In genomic region chr12:123989753-123990152, GRCh38 we compare ENCODE assay signal across 20 cellular contexts. TPM values are rescaled to one million over a fixed set of nuclear protein-coding genes. Genes with fewer than 3 reads are reported as not detected.
A peak's percentile ranks its signal among the peaks of the same experiment; 100 is the strongest.
DNase-seq lines count a peak whose midpoint lies in the region; ATAC-seq and TF ChIP-seq lines count a peak whose summit lies in the region.
"Had no signal": no experiment of that assay in that cellular context is flagged by ENCODE, and none has a peak within 500 bp of the region (broad histone marks: within the 10 kb centered on the region; RNA-seq: fewer than 3 reads in every experiment).

No MANE protein-coding gene starts in this region.

- intact Hi-C loops in Caco-2 (cut with micrococcal nuclease; ENCODE audit: unreplicated experiment) = no loop called here
- intact Hi-C loops in left ventricle myocardium inferior (cut with micrococcal nuclease) = loop anchor here (10.0 kb wide), 1 partner anchor 85 kb away; no protein-coding TSS in a partner anchor

- peaks cover 5% of the 10 kb centered on the region; the same call in 1 of the 2 replicates for H3K36me3 ChIP-seq in Caco-2 (ENCODE audit: control insufficient read depth, insufficient read depth, low read length)
- H3K36me3 ChIP-seq in left ventricle myocardium inferior = peaks cover 25% of the 10 kb centered on the region

- peaks cover 23% of the 10 kb centered on the region for H3K4me1 Mint-ChIP-seq in activated T-cell treated with anti-CD3 and anti-CD28 coated beads, Interleukin-2, amount 50 U/mL, for 72 hours (ENCODE audit: low read depth)
- H3K4me1 Mint-ChIP-seq in Caco-2 (ENCODE audit: low read depth, unreplicated experiment) (peaks cover 25% of the 10 kb centered on the region), nephron progenitor cell (peaks cover 53% of the 10 kb centered on the region)

- no peak for TF ChIP-seq CTCF in Caco-2 (IDR thresholded peaks at IDR 0.05; ENCODE audit: insufficient read depth in 1 of 2, low read depth in 1 of 2, low read length in 1 of 2, severe bottlenecking in 1 of 2, unreplicated experiment in 1 of 2)
- TF ChIP-seq CTCF in left ventricle myocardium inferior (IDR thresholded peaks at IDR 0.05; ENCODE audit: borderline replicate concordance) = no peak
- TF ChIP-seq CTCF in nephron progenitor cell (IDR thresholded peaks at IDR 0.05) = no peak

- H3K4me3 Mint-ChIP-seq in activated T-cell treated with anti-CD3 and anti-CD28 coated beads, Interleukin-2, amount 50 U/mL, for 72 hours = no peak overlapping the region
- H3K4me3 Mint-ChIP-seq in Caco-2 (ENCODE audit: unreplicated experiment) = no peak overlapping the region
- no peak overlapping the region for H3K4me3 Mint-ChIP-seq in nephron progenitor cell
- H3K4me3 Mint-ChIP-seq: CD4-positive, alpha-beta memory T cell; GM23338 had no signal

- no peak for DNase-seq in activated T-cell treated with anti-CD3 and anti-CD28 coated beads, Interleukin-2, amount 50 U/mL, for 72 hours
- DNase-seq in activated T-cell treated with anti-CD3 and anti-CD28 coated beads for 4 hours (no peak), Caco-2 (no peak), left ventricle myocardium inferior (no peak), nephron progenitor cell (no peak), NCI-H187 (lab: John Stamatoyannopoulos, UW) (no peak)
- DNase-seq in activated effector memory CD4-positive, alpha-beta T cell treated with anti-CD3 and anti-CD28 coated beads, Interleukin-2, amount 50 U/mL, for 16 hours = no peak
- DNase-seq: 8988T; CD4-positive, alpha-beta memory T cell; DMS53; NCI-H1694 treated with DMSO at 0.1 percent for 48 hours; NCI-H2227 treated with DMSO at 0.1 percent for 48 hours; NCI-H524 treated with DMSO at 0.1 percent for 48 hours; PC-9 had no signal

- peak overlapping the region; percentile 72 for H3K27ac ChIP-seq in left ventricle myocardium inferior (replicated peaks)
- H3K27ac ChIP-seq: SJSA1 had no signal

- H3K27me3 ChIP-seq in Caco-2 (replicated peaks; ENCODE audit: control insufficient read depth, insufficient read depth, low read length) (no peaks in the 10 kb centered on the region), left ventricle myocardium inferior (ENCODE audit: low read depth) (no peaks in the 10 kb centered on the region)
- H3K27me3 ChIP-seq: SJSA1 had no signal

- no peak for ATAC-seq in activated T-cell treated with anti-CD3 and anti-CD28 coated beads, Interleukin-2, amount 50 U/mL, for 72 hours (replicated peaks in 1 of 2)
- ATAC-seq in HG03097 (IDR thresholded peaks at IDR 0.05; ENCODE audit: low FRiP score, unreplicated experiment) = no peak
- ATAC-seq: GM12878, GM23338, HCT116 had no signal

- H3K27ac Mint-ChIP-seq in activated T-cell treated with anti-CD3 and anti-CD28 coated beads, Interleukin-2, amount 50 U/mL, for 72 hours = peak overlapping the region; percentile 11
- H3K27ac Mint-ChIP-seq in Caco-2 (ENCODE audit: unreplicated experiment) = peak overlapping the region; percentile 82
- peak overlapping the region; percentile 20 for H3K27ac Mint-ChIP-seq in nephron progenitor cell
- H3K27ac Mint-ChIP-seq: GM23338 had no signal

- H3K36me3 Mint-ChIP-seq in activated T-cell treated with anti-CD3 and anti-CD28 coated beads, Interleukin-2, amount 50 U/mL, for 72 hours (ENCODE audit: insufficient read depth in 2 of 2) = peaks cover 2 to 16% of the 10 kb centered on the region in 2 donors
- peaks cover 70% of the 10 kb centered on the region for H3K36me3 Mint-ChIP-seq in Caco-2 (ENCODE audit: insufficient read depth, unreplicated experiment)
- peaks cover 47% of the 10 kb centered on the region for H3K36me3 Mint-ChIP-seq in nephron progenitor cell (ENCODE audit: low read depth)

- TSS peak; percentile 18 for BruUV-seq in Caco-2 (replicated peaks; lab: Mats Ljungman, UMichigan)

- H3K9me3 ChIP-seq in Caco-2 = no peaks in the 10 kb centered on the region
- H3K9me3 ChIP-seq in left ventricle myocardium inferior (replicated peaks) = no peaks in the 10 kb centered on the region
- H3K9me3 ChIP-seq: SJSA1 had no signal

- H3K27me3 Mint-ChIP-seq in activated T-cell treated with anti-CD3 and anti-CD28 coated beads, Interleukin-2, amount 50 U/mL, for 72 hours (ENCODE audit: low read depth) = no peaks in the 10 kb centered on the region
- H3K27me3 Mint-ChIP-seq in Caco-2 (ENCODE audit: insufficient read depth, unreplicated experiment) (no peaks in the 10 kb centered on the region), nephron progenitor cell (ENCODE audit: low read depth, poor library complexity) (no peaks in the 10 kb centered on the region)
- H3K27me3 Mint-ChIP-seq: CD4-positive, alpha-beta memory T cell had no signal

- CTCF ChIA-PET in Caco-2 (lab: Charles Lee) = no interaction called here

- POLR2A ChIA-PET in Caco-2 (lab: Charles Lee) = no interaction called here

- no peaks in the 10 kb centered on the region for H3K9me3 Mint-ChIP-seq in activated T-cell treated with anti-CD3 and anti-CD28 coated beads, Interleukin-2, amount 50 U/mL, for 72 hours
- no peaks in the 10 kb centered on the region for H3K9me3 Mint-ChIP-seq in Caco-2 (ENCODE audit: unreplicated experiment)
- no peaks in the 10 kb centered on the region for H3K9me3 Mint-ChIP-seq in nephron progenitor cell
- H3K9me3 Mint-ChIP-seq: CD4-positive, alpha-beta memory T cell; GM23338 had no signal

- H3K4me1 ChIP-seq in Caco-2 (peaks cover 35% of the 10 kb centered on the region), left ventricle myocardium inferior (peaks cover 93% of the 10 kb centered on the region)

- H3K4me3 ChIP-seq in Caco-2 (ENCODE audit: low read depth, low read length) = no peak overlapping the region
- H3K4me3 ChIP-seq in left ventricle myocardium inferior = no peak overlapping the region
- H3K4me3 ChIP-seq: GM12878, GM23338, K562, PC-9, SJSA1 had no signal

RNA-seq across cellular contexts. Expression of gene ZNF664, which starts 16.7 kb away (rescaled TPM):
- total RNA-seq in activated T-cell treated with anti-CD3 and anti-CD28 coated beads, Interleukin-2, amount 50 U/mL, for 72 hours = 10 to 100 TPM; 63.0 to 63.6 TPM
- total RNA-seq in Caco-2 (2022) = 117 and 122 TPM in 2 replicates
- total RNA-seq in left ventricle myocardium inferior = 80.7 TPM

RNA-seq across cellular contexts. Expression of gene CCDC92, which starts 17.1 kb away (rescaled TPM):
- total RNA-seq in activated T-cell treated with anti-CD3 and anti-CD28 coated beads, Interleukin-2, amount 50 U/mL, for 72 hours = 10 to 100 TPM; 21.1 to 31.0 TPM
- total RNA-seq in Caco-2 (2022) (14.7 and 16.8 TPM in 2 replicates), left ventricle myocardium inferior (57.2 TPM)

Comparison
In these comparisons a context has a peak if more than half of its experiments do, and no peak if none do; other contexts are left out.
1. H3K27ac Mint-ChIP-seq: peak in every context shown above with its lines; median percentile 82 in Caco-2; 20 in nephron progenitor cell; 11 in activated T-cell treated with anti-CD3 and anti-CD28 coated beads, Interleukin-2, amount 50 U/mL, for 72 hours.